ENCODE assay signal across 19 cellular contexts in the genomic region with DNA sequence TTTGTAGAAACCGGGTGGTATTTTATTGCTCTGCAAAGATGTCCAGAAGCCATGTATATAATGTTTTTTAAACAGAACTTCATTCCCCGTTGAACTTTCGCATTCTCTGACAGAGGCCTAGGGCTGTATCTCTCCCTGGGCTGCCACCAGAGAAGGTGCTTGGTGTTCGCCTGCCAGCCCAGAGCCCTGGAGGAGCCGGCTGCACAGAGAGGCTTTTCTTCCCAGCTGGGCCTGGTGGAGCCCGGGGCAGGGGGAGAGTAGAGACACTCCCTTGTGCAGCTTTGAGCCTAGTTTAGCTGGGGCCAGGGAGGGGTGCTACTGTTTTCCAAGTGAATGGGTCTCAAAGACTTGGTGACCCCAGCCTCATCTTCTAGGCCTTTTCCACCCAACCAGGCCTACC. TPM values are rescaled to one million over a fixed set of nuclear protein-coding genes. Genes with fewer than 3 reads are reported as not detected.
DNase-seq lines count a peak whose midpoint lies in the region; ATAC-seq and TF ChIP-seq lines count a peak whose summit lies in the region.
"Had no signal": no experiment of that assay in that cellular context is flagged by ENCODE, and none has a peak within 500 bp of the region (broad histone marks: within the 10 kb centered on the region; RNA-seq: fewer than 3 reads in every experiment).

No MANE protein-coding gene starts in this region.

- H3K27me3 Mint-ChIP-seq in Caco-2 (ENCODE audit: insufficient read depth, unreplicated experiment) (no peaks in the 10 kb centered on the region), glutamatergic neuron (ENCODE audit: unreplicated experiment) (peaks cover 7% of the 10 kb centered on the region)
- H3K27me3 Mint-ChIP-seq: activated naive CD8-positive, alpha-beta T cell treated with anti-CD3 and anti-CD28 coated beads for 36 hours; CD4-positive, alpha-beta memory T cell; memory B cell; stimulated activated naive B cell treated with anti-CD40 and anti-IgM and Interleukin-4, amounts not matched to agents 10 μg/mL and 1 μg/mL and 100 μg/mL, for 72 hours had no signal

- H3K4me3 ChIP-seq in Caco-2 (ENCODE audit: low read depth, low read length) (no peak overlapping the region), RWPE2 (ENCODE audit: severe bottlenecking) (no peak overlapping the region), thyroid gland (replicated peaks in 1 of 3) (no peak overlapping the region)
- H3K4me3 ChIP-seq: SK-N-MC had no signal

- H3K4me3 Mint-ChIP-seq in Caco-2 (ENCODE audit: unreplicated experiment), result peak overlapping the region; percentile 9
- peak overlapping the region; percentile 34 for H3K4me3 Mint-ChIP-seq in glutamatergic neuron (ENCODE audit: unreplicated experiment)
- H3K4me3 Mint-ChIP-seq: activated naive CD8-positive, alpha-beta T cell treated with anti-CD3 and anti-CD28 coated beads for 36 hours; CD4-positive, alpha-beta memory T cell; memory B cell; stimulated activated naive B cell treated with anti-CD40 and anti-IgM and Interleukin-4, amounts not matched to agents 10 μg/mL and 1 μg/mL and 100 μg/mL, for 72 hours had no signal

- TF ChIP-seq POLR2A in thyroid gland (IDR thresholded peaks at IDR 0.05), result no peak

- H3K4me1 ChIP-seq in Caco-2 (peaks cover 47% of the 10 kb centered on the region), RWPE2 (ENCODE audit: insufficient read depth, poor library complexity, severe bottlenecking) (peaks cover 70% of the 10 kb centered on the region), thyroid gland (peaks cover 20 to 60% of the 10 kb centered on the region in 2 donors)

- POLR2A ChIA-PET in Caco-2 (lab: Charles Lee), result no interaction called here

- no peaks in the 10 kb centered on the region for H3K27me3 ChIP-seq in Caco-2 (replicated peaks; ENCODE audit: control insufficient read depth, insufficient read depth, low read length)
- no peaks in the 10 kb centered on the region for H3K27me3 ChIP-seq in RWPE2 (ENCODE audit: insufficient read depth, poor library complexity, severe bottlenecking)
- no peaks in the 10 kb centered on the region for H3K27me3 ChIP-seq in thyroid gland

- CTCF ChIA-PET in Caco-2 (lab: Charles Lee), result interaction anchor here (1.3 to 1.5 kb wide), 2 partner anchors 11 to 16 kb away, joined by 3 to 5 read pairs; no protein-coding TSS in a partner anchor

- 76 to 82% methylated on average over 6 of the region's 6 CpGs for WGBS in thyroid gland, 2 donors

- H3K4me1 Mint-ChIP-seq in Caco-2 (ENCODE audit: low read depth, unreplicated experiment), result peaks cover 60% of the 10 kb centered on the region
- H3K4me1 Mint-ChIP-seq in glutamatergic neuron (ENCODE audit: low read depth, unreplicated experiment), result peaks cover 28% of the 10 kb centered on the region

- DNase-seq in Caco-2, result no peak
- no peak for DNase-seq in RWPE2 (ENCODE audit: low spot score)
- no peak for DNase-seq in glutamatergic neuron
- peak; percentile 44 for DNase-seq in posterior vena cava (ENCODE audit: low spot score)
- no peak for DNase-seq in islet precursor cell
- no peak for DNase-seq in NCI-H526 treated with DMSO at 0.1 percent for 48 hours (lab: John Stamatoyannopoulos, UW)
- no peak for DNase-seq in thyroid gland
- DNase-seq: activated CD8-positive, alpha-beta memory T cell treated with anti-CD3 and anti-CD28 coated beads, Interleukin-2, amount 50 U/mL, for 4 hours; activated naive CD8-positive, alpha-beta T cell treated with anti-CD3 and anti-CD28 coated beads for 36 hours; CD4-positive, alpha-beta memory T cell; GDM1; NCI-H2171; NK-92 treated with Interleukin-12 subunit alpha and Interleukin-12 subunit beta, amount 100 ng/mL, for 24 hours; stimulated activated CD4-positive, alpha-beta T cell treated with anti-CD3 and anti-CD28 coated beads, Interleukin-4, amount 100 ng/mL, for 4 hours; stimulated activated naive B cell treated with anti-CD40 and anti-IgM and Interleukin-4, amounts not matched to agents 10 μg/mL and 1 μg/mL and 100 μg/mL, for 72 hours; WERI-Rb-1 had no signal

- H3K9me3 Mint-ChIP-seq in Caco-2 (ENCODE audit: unreplicated experiment) (no peaks in the 10 kb centered on the region), glutamatergic neuron (ENCODE audit: unreplicated experiment) (peaks cover 10% of the 10 kb centered on the region)
- H3K9me3 Mint-ChIP-seq: activated naive CD8-positive, alpha-beta T cell treated with anti-CD3 and anti-CD28 coated beads for 36 hours; CD4-positive, alpha-beta memory T cell; memory B cell; stimulated activated naive B cell treated with anti-CD40 and anti-IgM and Interleukin-4, amounts not matched to agents 10 μg/mL and 1 μg/mL and 100 μg/mL, for 72 hours had no signal

- H3K27ac Mint-ChIP-seq in Caco-2 (ENCODE audit: unreplicated experiment), result peak overlapping the region; percentile 88
- no peak overlapping the region for H3K27ac Mint-ChIP-seq in glutamatergic neuron (ENCODE audit: unreplicated experiment)
- H3K27ac Mint-ChIP-seq: memory B cell had no signal

- H3K36me3 Mint-ChIP-seq in Caco-2 (ENCODE audit: insufficient read depth, unreplicated experiment) (peaks cover 5% of the 10 kb centered on the region), glutamatergic neuron (ENCODE audit: unreplicated experiment) (no peaks in the 10 kb centered on the region)
- H3K36me3 Mint-ChIP-seq: activated naive CD8-positive, alpha-beta T cell treated with anti-CD3 and anti-CD28 coated beads for 36 hours had no signal

- H3K27ac ChIP-seq in RWPE2 (ENCODE audit: poor library complexity, severe bottlenecking) (peak overlapping the region; percentile 97), thyroid gland (no peak overlapping the region)
- H3K27ac ChIP-seq: SK-N-MC had no signal

- H3K9me3 ChIP-seq in Caco-2, result no peaks in the 10 kb centered on the region
- no peaks in the 10 kb centered on the region for H3K9me3 ChIP-seq in RWPE2 (ENCODE audit: severe bottlenecking)
- no peaks in the 10 kb centered on the region for H3K9me3 ChIP-seq in thyroid gland

- intact Hi-C loops in Caco-2 (cut with micrococcal nuclease; ENCODE audit: unreplicated experiment), result no loop called here
- intact Hi-C loops in posterior vena cava (cut with DNase I), result no loop called here
- intact Hi-C loops in thyroid gland (cut with DNase I), result no loop called here

- no TSS peak for BruUV-seq in Caco-2 (replicated peaks; lab: Mats Ljungman, UMichigan)

- no peaks in the 10 kb centered on the region for H3K36me3 ChIP-seq in Caco-2 (ENCODE audit: control insufficient read depth, insufficient read depth, low read length)
- peaks cover 5% of the 10 kb centered on the region; the same call in 1 of the 2 replicates for H3K36me3 ChIP-seq in RWPE2 (ENCODE audit: low read depth)
- no peaks in the 10 kb centered on the region for H3K36me3 ChIP-seq in thyroid gland

- TF ChIP-seq CTCF in Caco-2 (IDR thresholded peaks at IDR 0.05; ENCODE audit: insufficient read depth in 1 of 2, low read depth in 1 of 2, low read length in 1 of 2, severe bottlenecking in 1 of 2, unreplicated experiment in 1 of 2) (no peak), RWPE2 (IDR thresholded peaks at IDR 0.05; ENCODE audit: poor library complexity, severe bottlenecking) (no peak), glutamatergic neuron (IDR thresholded peaks at IDR 0.05; ENCODE audit: partially characterized antibody, unreplicated experiment) (no peak), thyroid gland (IDR thresholded peaks at IDR 0.05) (no peak)

- ATAC-seq in RWPE2 (ENCODE audit: low read depth) (no peak), GM21381 (IDR thresholded peaks at IDR 0.05; ENCODE audit: unreplicated experiment) (no peak)
- ATAC-seq: stimulated activated naive B cell treated with anti-CD40 and anti-IgM and Interleukin-4, amounts not matched to agents 10 μg/mL and 1 μg/mL and 100 μg/mL, for 72 hours had no signal

RNA-seq across cellular contexts. Expression of a gene that starts 13.6 kb away (rescaled TPM):
- total RNA-seq in Caco-2 (2022) (40.9 and 44.4 TPM in 2 replicates), glutamatergic neuron (ENCODE audit: unreplicated experiment) (74.8 TPM), posterior vena cava (100 to 1,000 TPM; 122 to 125 TPM), thyroid gland (100 to 1,000 TPM; 138 to 187 (median 162) TPM)
